8 cellular contexts compared by ENCODE assay signal in the genomic region with DNA sequence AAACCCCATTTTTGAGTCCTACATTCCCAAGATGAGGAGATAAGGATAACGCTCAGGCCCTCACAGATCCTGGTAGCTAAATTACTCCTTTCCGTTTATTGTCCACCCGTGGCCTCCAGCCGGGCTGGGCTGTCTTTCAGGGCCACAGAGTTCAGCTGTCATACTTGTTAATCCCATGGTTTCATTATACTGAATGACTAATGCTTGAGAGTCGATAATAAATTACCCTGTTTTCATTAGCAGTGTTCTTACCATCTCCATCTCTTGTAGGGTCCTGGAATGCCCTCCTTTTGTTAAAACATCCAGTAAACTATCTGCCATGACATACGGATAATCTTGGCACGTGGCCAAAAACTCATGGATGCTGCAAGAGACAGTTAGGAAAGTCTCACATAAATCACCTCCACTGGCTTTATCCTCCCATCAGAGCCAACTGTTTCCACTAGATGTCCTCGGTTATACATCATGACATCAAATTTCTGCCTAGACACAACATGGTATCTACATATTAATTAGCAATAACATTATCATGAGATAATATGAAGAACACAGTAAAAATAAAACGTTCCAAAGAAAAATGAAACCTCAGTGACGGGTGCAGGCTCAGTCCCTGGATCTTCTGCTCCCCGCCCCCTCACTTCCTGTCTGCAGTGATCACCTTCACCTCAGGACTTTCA.
DNase-seq lines count a peak whose midpoint lies in the region; FAIRE-seq lines count a peak whose summit lies in the region.

No MANE protein-coding gene starts in this region.

- H3K36me3 Mint-ChIP-seq in activated naive CD4-positive, alpha-beta T cell treated with anti-CD3 and anti-CD28 coated beads, Interleukin-2, amount 10 ng/mL, durations not matched to agents 7 days and 5 days = peaks cover 65% of the 10 kb centered on the region

- H3K27me3 Mint-ChIP-seq in activated naive CD4-positive, alpha-beta T cell treated with anti-CD3 and anti-CD28 coated beads, Interleukin-2, amount 10 ng/mL, durations not matched to agents 7 days and 5 days = no peaks in the 10 kb centered on the region

- peak overlapping the region; percentile 24 for H3K27ac Mint-ChIP-seq in activated naive CD4-positive, alpha-beta T cell treated with anti-CD3 and anti-CD28 coated beads, Interleukin-2, amount 10 ng/mL, durations not matched to agents 7 days and 5 days

- no peaks in the 10 kb centered on the region for H3K27me3 ChIP-seq in endocrine pancreas (ENCODE audit: control insufficient read depth, insufficient read depth, low read length)

- no peak for FAIRE-seq in RCC 7860 (lab: Jason Lieb, UNC)

- DNase-seq in activated naive CD4-positive, alpha-beta T cell treated with anti-CD3 and anti-CD28 coated beads, Interleukin-2, amount 10 ng/mL, durations not matched to agents 7 days and 5 days = no peak
- DNase-seq in activated naive CD4-positive, alpha-beta T cell (lab: John Stamatoyannopoulos, UW) = no peak
- DNase-seq in RCC 7860 (ENCODE audit: low spot score) (peak; percentile 36), skeletal muscle cell (ENCODE audit: low read depth) (peak; percentile 19), NCI-H2081 (lab: John Stamatoyannopoulos, UW) (no peak), LoVo (ENCODE audit: low spot score) (no peak), HuH-7 (ENCODE audit: low spot score) (no peak)

- no peak overlapping the region for H3K4me3 Mint-ChIP-seq in activated naive CD4-positive, alpha-beta T cell treated with anti-CD3 and anti-CD28 coated beads, Interleukin-2, amount 10 ng/mL, durations not matched to agents 7 days and 5 days

- no peaks in the 10 kb centered on the region for H3K9me3 Mint-ChIP-seq in activated naive CD4-positive, alpha-beta T cell treated with anti-CD3 and anti-CD28 coated beads, Interleukin-2, amount 10 ng/mL, durations not matched to agents 7 days and 5 days

- peaks cover 50% of the 10 kb centered on the region for H3K4me1 Mint-ChIP-seq in activated naive CD4-positive, alpha-beta T cell treated with anti-CD3 and anti-CD28 coated beads, Interleukin-2, amount 10 ng/mL, durations not matched to agents 7 days and 5 days

- H3K9me3 ChIP-seq in endocrine pancreas (ENCODE audit: control insufficient read depth, low read length) = no peaks in the 10 kb centered on the region

- H3K4me3 ChIP-seq in endocrine pancreas (ENCODE audit: control insufficient read depth, insufficient read depth, low read length) (no peak overlapping the region), skeletal muscle cell (ENCODE audit: low read depth, low read length) (no peak overlapping the region)

- CTCF ChIA-PET in activated naive CD4-positive, alpha-beta T cell treated with anti-CD3 and anti-CD28 coated beads, Interleukin-2, amount 10 ng/mL, durations not matched to agents 7 days and 5 days (lab: Charles Lee) = interaction anchor here (0.8 to 3.6 kb wide), 9 partner anchors 16 to 483 kb away, joined by 3 to 26 read pairs (median 4); no protein-coding TSS in a partner anchor

- H3K9ac ChIP-seq in endocrine pancreas (ENCODE audit: control insufficient read depth, insufficient read depth, low read length) = peak overlapping the region; percentile 10

- H3K36me3 ChIP-seq in endocrine pancreas (ENCODE audit: control insufficient read depth, insufficient read depth, low read length) = peaks cover 7% of the 10 kb centered on the region

- no peaks in the 10 kb centered on the region for H3K4me1 ChIP-seq in endocrine pancreas (ENCODE audit: control insufficient read depth, insufficient read depth, low read length)

Comparison
In these comparisons a context has a peak if more than half of its experiments do, and no peak if none do; other contexts are left out.
1. DNase-seq: peak in RCC 7860 (single experiment) and skeletal muscle cell (single experiment); none in activated naive CD4-positive, alpha-beta T cell treated with anti-CD3 and anti-CD28 coated beads, Interleukin-2, amount 10 ng/mL, durations not matched to agents 7 days and 5 days (single experiment), activated naive CD4-positive, alpha-beta T cell (0 of 4), NCI-H2081 (0 of 2), LoVo (single experiment) and HuH-7 (single experiment).